ENCODE assay signal across 22 cellular contexts in the genomic region with DNA sequence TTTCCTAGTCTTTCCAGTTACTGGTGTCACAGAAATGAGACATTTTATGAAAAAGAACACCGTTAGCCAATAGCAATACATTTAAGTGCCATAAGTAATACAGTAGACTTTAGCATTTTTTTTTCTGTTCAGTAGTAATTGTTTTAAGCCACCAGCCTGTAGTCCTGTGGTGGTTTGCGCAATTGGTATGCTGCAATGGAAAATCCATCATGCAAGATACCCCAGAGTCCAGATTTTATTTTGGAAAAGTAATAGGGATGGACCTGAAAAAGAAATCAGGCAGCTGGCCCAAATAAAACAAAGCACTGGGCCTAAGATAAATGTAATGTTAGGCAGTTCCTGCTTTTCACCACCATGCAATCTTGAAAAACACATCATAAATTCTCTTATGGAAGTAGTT.
DNase-seq lines count a peak whose midpoint lies in the region; ATAC-seq and TF ChIP-seq lines count a peak whose summit lies in the region.
"Had no signal": no experiment of that assay in that cellular context is flagged by ENCODE, and none has a peak within 500 bp of the region (broad histone marks: within the 10 kb centered on the region; RNA-seq: fewer than 3 reads in every experiment).

No MANE protein-coding gene starts in this region.

- no peak for TF ChIP-seq POLR2A in gastrocnemius medialis (IDR thresholded peaks at IDR 0.05)

- no peak for ATAC-seq in gastrocnemius medialis
- ATAC-seq: pancreas had no signal

- H3K27me3 ChIP-seq in gastrocnemius medialis = no peaks in the 10 kb centered on the region
- H3K27me3 ChIP-seq in HAP-1 (ENCODE audit: low read depth) = no peaks in the 10 kb centered on the region
- H3K27me3 ChIP-seq: adrenal gland, BLaER1, neural progenitor cell, pancreas, right atrium auricular region, tibial artery had no signal

- H3K4me1 ChIP-seq in gastrocnemius medialis (no peaks in the 10 kb centered on the region), HAP-1 (peaks cover 9% of the 10 kb centered on the region)
- H3K4me1 ChIP-seq: adrenal gland, pancreas, right atrium auricular region, tibial artery had no signal

- H3K36me3 ChIP-seq in gastrocnemius medialis = no peaks in the 10 kb centered on the region
- H3K36me3 ChIP-seq in HAP-1 (replicated peaks) = no peaks in the 10 kb centered on the region
- H3K36me3 ChIP-seq: adrenal gland, neural progenitor cell, right atrium auricular region had no signal

- DNase-seq in AG09309 (ENCODE audit: low read depth) = peak; percentile 20
- DNase-seq in GM03348 (ENCODE audit: low spot score) = peak; percentile 38
- peak; percentile 45 for DNase-seq in amniotic epithelial cell (ENCODE audit: low read depth)
- DNase-seq in fibroblast of pulmonary artery (ENCODE audit: low read depth) = peak; percentile 69
- no peak for DNase-seq in RKO (ENCODE audit: low spot score)
- DNase-seq in gastrocnemius medialis = no peak
- DNase-seq in HAP-1 (ENCODE audit: low spot score in 2 of 2) = no peak
- DNase-seq: ACHN; activated T-cell treated with anti-CD3 and anti-CD28 coated beads, Interleukin-2, amount 50 U/mL, for 48 hours; DMS 273 treated with DMSO at 0.1 percent for 48 hours; islet precursor cell; left ventricle myocardium inferior; mesendoderm; NCI-H748 treated with DMSO at 0.1 percent for 48 hours; pancreas; SIG-M5; stimulated activated CD4-positive, alpha-beta T cell treated with anti-CD3 and anti-CD28 coated beads, Interleukin-12 subunit alpha, Interleukin-12 subunit beta, amount 100 ng/mL, for 4 hours; tibial artery had no signal

- H3K4me3 ChIP-seq in AG09309 (ENCODE audit: control insufficient read depth, low read depth, low read length) = no peak overlapping the region
- no peak overlapping the region for H3K4me3 ChIP-seq in fibroblast of pulmonary artery (replicated peaks; ENCODE audit: low read depth, low read length)
- H3K4me3 ChIP-seq in gastrocnemius medialis = no peak overlapping the region
- H3K4me3 ChIP-seq in HAP-1 = no peak overlapping the region
- H3K4me3 ChIP-seq: adrenal gland, BLaER1, left ventricle myocardium inferior, neural progenitor cell, pancreas, right atrium auricular region, tibial artery had no signal

- intact Hi-C loops in gastrocnemius medialis (cut with DNase I; ENCODE audit: low total_unique reads) = no loop called here

- in situ Hi-C loops in gastrocnemius medialis (cut with MboI; ENCODE audit: low sequenced_read_pairs in 4 of 4) = no loop called here
- in situ Hi-C loops in HAP-1 (cut with MboI; ENCODE audit: low sequenced_read_pairs) = no loop called here

- TF ChIP-seq CTCF in AG09309 (IDR thresholded peaks at IDR 0.05; ENCODE audit: control insufficient read depth, insufficient read depth, low read depth, low read length, missing control alignments) (no peak), fibroblast of pulmonary artery (IDR thresholded peaks at IDR 0.05; ENCODE audit: low read length, missing control alignments) (no peak), gastrocnemius medialis (IDR thresholded peaks at IDR 0.05 in 4 of 5, conservative IDR thresholded peaks at IDR 0.05 in 1 of 5) (no peak)

- H3K9me3 ChIP-seq in gastrocnemius medialis = no peaks in the 10 kb centered on the region
- no peaks in the 10 kb centered on the region for H3K9me3 ChIP-seq in HAP-1
- H3K9me3 ChIP-seq: adrenal gland, BLaER1, left ventricle myocardium inferior, pancreas, right atrium auricular region, tibial artery had no signal

- H3K27ac ChIP-seq in gastrocnemius medialis = no peak overlapping the region
- H3K27ac ChIP-seq: adrenal gland, BLaER1, left ventricle myocardium inferior, neural progenitor cell, pancreas, right atrium auricular region, tibial artery had no signal

Comparison
In these comparisons a context has a peak if more than half of its experiments do, and no peak if none do; other contexts are left out.
1. DNase-seq: peak in AG09309 (single experiment), GM03348 (single experiment), amniotic epithelial cell (single experiment) and fibroblast of pulmonary artery (single experiment); none in RKO (single experiment), gastrocnemius medialis (0 of 2) and HAP-1 (0 of 2).